8 cellular contexts compared by ENCODE assay signal in the genomic region with DNA sequence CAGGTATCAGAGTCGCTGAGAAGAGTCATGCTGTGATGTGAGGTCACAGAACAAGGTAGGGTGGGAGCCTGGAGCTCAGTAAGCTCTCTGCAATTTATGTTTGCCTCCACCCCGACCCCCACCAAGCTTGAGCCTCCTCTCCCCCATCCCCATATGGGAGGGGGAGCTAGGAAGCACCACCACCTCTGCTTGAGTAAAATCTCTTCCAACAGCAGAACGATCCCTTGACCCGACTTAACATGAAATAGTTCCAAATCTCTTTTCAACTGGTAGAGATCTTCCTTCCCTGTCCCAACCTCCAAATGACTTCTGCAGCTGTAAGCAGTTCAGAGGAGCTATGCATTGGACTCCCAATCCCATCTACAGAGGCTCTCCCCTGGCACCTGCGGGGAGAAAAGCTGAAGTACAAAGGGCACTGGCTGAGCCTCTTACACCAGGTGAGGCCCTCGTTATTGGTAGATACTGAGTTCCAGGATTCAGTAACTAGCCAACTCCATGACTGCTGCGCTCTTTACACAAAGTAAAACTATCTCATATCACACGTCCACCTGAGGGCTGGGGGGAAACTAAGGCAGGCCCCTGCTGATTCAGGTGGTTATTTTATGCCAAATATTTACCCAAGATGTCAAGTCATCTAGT. TPM values are rescaled to one million over a fixed set of nuclear protein-coding genes. Genes with fewer than 3 reads are reported as not detected.
DNase-seq lines count a peak whose midpoint lies in the region; ATAC-seq and TF ChIP-seq lines count a peak whose summit lies in the region.

No MANE protein-coding gene starts in this region.

- H3K27me3 ChIP-seq in HAP-1 (ENCODE audit: low read depth) (no peaks in the 10 kb centered on the region), foreskin keratinocyte (peaks cover 2% of the 10 kb centered on the region), skeletal muscle tissue (ENCODE audit: control insufficient read depth in 3 of 3, insufficient read depth in 3 of 3, low read length in 3 of 3) (no peaks in the 10 kb centered on the region)

- H3K9me3 Mint-ChIP-seq in activated CD4-positive, alpha-beta memory T cell treated with anti-CD3 and anti-CD28 coated beads, Interleukin-2, amount 10 ng/mL, durations not matched to agents 7 days and 5 days = no peaks in the 10 kb centered on the region

- H3K4me1 ChIP-seq in HAP-1 (peaks cover 10% of the 10 kb centered on the region), foreskin keratinocyte (peaks cover 7% of the 10 kb centered on the region), skeletal muscle tissue (ENCODE audit: control insufficient read depth in 3 of 3, insufficient read depth in 3 of 3, low read length in 3 of 3) (peaks cover 18 to 37% (median 24%) of the 10 kb centered on the region in 3 donors)

- peak overlapping the region; percentile 93 for H3K4me3 Mint-ChIP-seq in activated CD4-positive, alpha-beta memory T cell treated with anti-CD3 and anti-CD28 coated beads, Interleukin-2, amount 10 ng/mL, durations not matched to agents 7 days and 5 days

- ATAC-seq in foreskin keratinocyte (no peak), GM19463 (IDR thresholded peaks at IDR 0.05; ENCODE audit: unreplicated experiment) (no peak)

- H3K36me3 ChIP-seq in HAP-1 (replicated peaks) = peaks cover 41% of the 10 kb centered on the region
- H3K36me3 ChIP-seq in skeletal muscle tissue (ENCODE audit: control insufficient read depth in 3 of 3, insufficient read depth in 3 of 3, low read length in 3 of 3) = peaks cover 33 to 38% (median 35%) of the 10 kb centered on the region in 3 donors

- POLR2A ChIA-PET in activated CD4-positive, alpha-beta memory T cell treated with anti-CD3 and anti-CD28 coated beads, Interleukin-2, amount 10 ng/mL, durations not matched to agents 7 days and 5 days (lab: Charles Lee) = interaction anchor here (0.5 to 4.2 kb wide), 12 partner anchors 9 to 1254 kb away, joined by 3 to 24 read pairs (median 4); partner anchors contain the start of genes FAAP100 and SLC38A10

- H3K4me3 ChIP-seq in AG09309 (ENCODE audit: control insufficient read depth, low read depth, low read length) (peak overlapping the region; percentile 63), HAP-1 (peak overlapping the region; percentile 72), skeletal muscle tissue (ENCODE audit: low read length in 3 of 3) (peak overlapping the region; percentile 92 to 97 (median 94))

- no peak for DNase-seq in AG09309 (ENCODE audit: low read depth)
- peak; percentile 36 to 54 for DNase-seq in HAP-1 (ENCODE audit: low spot score in 2 of 2)
- no peak for DNase-seq in activated CD4-positive, alpha-beta memory T cell treated with anti-CD3 and anti-CD28 coated beads, Interleukin-2, amount 10 ng/mL, durations not matched to agents 7 days and 5 days
- peak in 1 of 2 donors; percentile 57 for DNase-seq in foreskin keratinocyte
- DNase-seq in GM13977 (ENCODE audit: low spot score) = no peak
- DNase-seq in activated CD4-positive, alpha-beta T cell treated with anti-CD3 and anti-CD28 coated beads for 48 hours = no peak

- peak overlapping the region; percentile 86 for H3K27ac Mint-ChIP-seq in activated CD4-positive, alpha-beta memory T cell treated with anti-CD3 and anti-CD28 coated beads, Interleukin-2, amount 10 ng/mL, durations not matched to agents 7 days and 5 days

- peaks cover 44% of the 10 kb centered on the region for H3K36me3 Mint-ChIP-seq in activated CD4-positive, alpha-beta memory T cell treated with anti-CD3 and anti-CD28 coated beads, Interleukin-2, amount 10 ng/mL, durations not matched to agents 7 days and 5 days (ENCODE audit: low read depth)

- H3K27me3 Mint-ChIP-seq in activated CD4-positive, alpha-beta memory T cell treated with anti-CD3 and anti-CD28 coated beads, Interleukin-2, amount 10 ng/mL, durations not matched to agents 7 days and 5 days = peaks cover 3% of the 10 kb centered on the region

- H3K9me3 ChIP-seq in HAP-1 (no peaks in the 10 kb centered on the region), skeletal muscle tissue (ENCODE audit: control insufficient read depth in 3 of 3, low read length in 3 of 3) (peaks cover 0 to 2% (median 0%) of the 10 kb centered on the region in 3 donors)

- CTCF ChIA-PET in activated CD4-positive, alpha-beta memory T cell treated with anti-CD3 and anti-CD28 coated beads, Interleukin-2, amount 10 ng/mL, durations not matched to agents 7 days and 5 days (lab: Charles Lee) = interaction anchor here (0.7 to 1.1 kb wide), 2 partner anchors 13 to 97 kb away, joined by 3 read pairs; no protein-coding TSS in a partner anchor

- in situ Hi-C loops in HAP-1 (cut with MboI; ENCODE audit: low sequenced_read_pairs) = no loop called here
- in situ Hi-C loops in GM13977 (cut with MboI; ENCODE audit: low pct_unique_long_range_greater_than_20kb, low sequenced_read_pairs, unreplicated experiment) = no loop called here

- H3K27ac ChIP-seq in foreskin keratinocyte (no peak overlapping the region), skeletal muscle tissue (ENCODE audit: low read depth, low read length) (peak overlapping the region; percentile 37)

- peaks cover 22% of the 10 kb centered on the region for H3K4me1 Mint-ChIP-seq in activated CD4-positive, alpha-beta memory T cell treated with anti-CD3 and anti-CD28 coated beads, Interleukin-2, amount 10 ng/mL, durations not matched to agents 7 days and 5 days

- TF ChIP-seq CTCF in AG09309 (IDR thresholded peaks at IDR 0.05; ENCODE audit: control insufficient read depth, insufficient read depth, low read depth, low read length, missing control alignments) (no peak), foreskin keratinocyte (conservative IDR thresholded peaks at IDR 0.05) (peak; percentile 21), GM13977 (IDR thresholded peaks at IDR 0.05; ENCODE audit: extremely low read depth, insufficient read depth, missing control alignments) (no peak)

- H3K9ac ChIP-seq in skeletal muscle tissue (ENCODE audit: low read depth in 1 of 3, low read length in 3 of 3) = peak overlapping the region; percentile 89 to 93 (median 93)

RNA-seq across cellular contexts. Expression of gene ACTG1, which starts 3.4 kb away (rescaled TPM):
- total RNA-seq in activated CD4-positive, alpha-beta memory T cell treated with anti-CD3 and anti-CD28 coated beads, Interleukin-2, amount 10 ng/mL, durations not matched to agents 7 days and 5 days = 1,000 to 10,000 TPM; 3,658 to 3,769 TPM
- 3,185 and 3,808 TPM in 2 replicates for total RNA-seq in foreskin keratinocyte
- polyA plus RNA-seq in foreskin keratinocyte = 3,262 and 3,802 TPM in 2 replicates
- total RNA-seq in skeletal muscle tissue = 1,613 TPM

RNA-seq across cellular contexts. Expression of gene FSCN2, which starts 19.0 kb away (rescaled TPM):
- under 1 TPM; 0.43 to 0.50 TPM for total RNA-seq in activated CD4-positive, alpha-beta memory T cell treated with anti-CD3 and anti-CD28 coated beads, Interleukin-2, amount 10 ng/mL, durations not matched to agents 7 days and 5 days
- not detected in 2 replicates for total RNA-seq in foreskin keratinocyte
- not detected in 2 replicates for polyA plus RNA-seq in foreskin keratinocyte
- total RNA-seq in skeletal muscle tissue = 1.0 TPM

RNA-seq across cellular contexts. Expression of gene FAAP100, which starts 43.0 kb away (rescaled TPM):
- 10 to 100 TPM; 29.0 TPM for total RNA-seq in activated CD4-positive, alpha-beta memory T cell treated with anti-CD3 and anti-CD28 coated beads, Interleukin-2, amount 10 ng/mL, durations not matched to agents 7 days and 5 days
- total RNA-seq in foreskin keratinocyte = 17.3 and 19.9 TPM in 2 replicates
- polyA plus RNA-seq in foreskin keratinocyte = 14.9 and 15.9 TPM in 2 replicates
- total RNA-seq in skeletal muscle tissue = 7.8 TPM

Comparison
In these comparisons a context has a peak if more than half of its experiments do, and no peak if none do; other contexts are left out.
1. DNase-seq: peak in HAP-1 (2 of 2); none in AG09309 (single experiment), activated CD4-positive, alpha-beta memory T cell treated with anti-CD3 and anti-CD28 coated beads, Interleukin-2, amount 10 ng/mL, durations not matched to agents 7 days and 5 days (single experiment), GM13977 (single experiment) and activated CD4-positive, alpha-beta T cell treated with anti-CD3 and anti-CD28 coated beads for 48 hours (single experiment).
2. Peak in every context shown above with its lines, with median percentiles within 50 percentile points of each other: H3K4me3 ChIP-seq.